In the genomic region with DNA sequence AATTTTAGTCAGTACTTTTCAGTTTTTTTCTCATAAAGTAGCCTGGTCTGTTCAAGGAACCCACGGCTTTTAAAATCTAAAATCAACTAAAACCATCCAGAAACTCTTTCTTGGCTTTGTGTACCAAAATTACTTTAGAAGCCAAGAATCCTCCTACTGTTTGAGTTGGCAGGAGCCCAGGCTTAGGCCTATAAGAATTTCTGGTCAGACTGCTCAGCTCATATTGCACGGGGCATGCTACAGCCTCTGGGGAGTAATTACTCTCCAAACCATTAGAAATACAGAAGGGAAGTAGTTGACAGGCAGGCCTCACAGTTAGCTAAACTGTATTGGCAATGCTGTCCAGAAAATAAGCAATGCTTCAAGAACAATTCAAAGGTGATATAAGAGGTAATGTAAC, we compare ENCODE assay signal across 10 cellular contexts.
A peak's percentile ranks its signal among the peaks of the same experiment; 100 is the strongest.
DNase-seq lines count a peak whose midpoint lies in the region.
"Had no signal": no experiment of that assay in that cellular context is flagged by ENCODE, and none has a peak within 500 bp of the region (broad histone marks: within the 10 kb centered on the region; RNA-seq: fewer than 3 reads in every experiment).

No MANE protein-coding gene starts in this region.

- H3K9ac ChIP-seq in adipocyte (ENCODE audit: low read length), result no peak overlapping the region

- DNase-seq in SIG-M5 treated with dmso at 0.1 percent for 504 hours (lab: John Stamatoyannopoulos, UW; ENCODE audit: unreplicated experiment) (peak; percentile 13), SIG-M5 (lab: John Stamatoyannopoulos, UW) (no peak), adipocyte (ENCODE audit: low read depth) (peak; percentile 73), hepatic stellate cell (ENCODE audit: low spot score) (peak; percentile 20), ureter (ENCODE audit: low spot score) (peak; percentile 62), DMS114 treated with DMSO at 0.1 percent for 48 hours (lab: John Stamatoyannopoulos, UW; ENCODE audit: unreplicated experiment) (no peak), SW 1271 (lab: John Stamatoyannopoulos, UW) (no peak), NCI-H345 (lab: John Stamatoyannopoulos, UW) (no peak)
- DNase-seq: activated T-cell treated with anti-CD3 and anti-CD28 coated beads, Interleukin-2, amount 50 U/mL, for 72 hours; H7 had no signal

- no peak overlapping the region for H3K4me3 ChIP-seq in adipocyte (ENCODE audit: low read length)

- H3K36me3 ChIP-seq in adipocyte (ENCODE audit: control insufficient read depth, insufficient read depth, low read length, severe bottlenecking), result no peaks in the 10 kb centered on the region

- H3K9me3 ChIP-seq in adipocyte (ENCODE audit: control insufficient read depth, low read length), result no peaks in the 10 kb centered on the region

- H3K27me3 ChIP-seq in adipocyte (replicated peaks; ENCODE audit: control insufficient read depth, insufficient read depth, low read length), result no peaks in the 10 kb centered on the region

- peaks cover 14% of the 10 kb centered on the region for H3K4me1 ChIP-seq in adipocyte (ENCODE audit: control insufficient read depth, insufficient read depth, low read length)

Comparison
In these comparisons a context has a peak if more than half of its experiments do, and no peak if none do; other contexts are left out.
1. DNase-seq: peak in SIG-M5 treated with dmso at 0.1 percent for 504 hours (single experiment), adipocyte (single experiment), hepatic stellate cell (single experiment) and ureter (single experiment); none in SIG-M5 (single experiment), DMS114 treated with DMSO at 0.1 percent for 48 hours (single experiment), SW 1271 (0 of 2) and NCI-H345 (single experiment).